28 cellular contexts compared by ENCODE assay signal in genomic region chr5:147619281-147619680, GRCh38.
DNase-seq lines count a peak whose midpoint lies in the region; ATAC-seq, FAIRE-seq and TF ChIP-seq lines count a peak whose summit lies in the region.
"Had no signal": no experiment of that assay in that cellular context is flagged by ENCODE, and none has a peak within 500 bp of the region (broad histone marks: within the 10 kb centered on the region; RNA-seq: fewer than 3 reads in every experiment).

No MANE protein-coding gene starts in this region.

- no peak overlapping the region for H3K4me3 ChIP-seq in bronchial epithelial cell (ENCODE audit: low read depth, low read length)
- H3K4me3 ChIP-seq in ascending aorta, result no peak overlapping the region

- H3K27me3 ChIP-seq in bronchial epithelial cell (ENCODE audit: control insufficient read depth, insufficient read depth, low read length), result no peaks in the 10 kb centered on the region
- no peaks in the 10 kb centered on the region for H3K27me3 ChIP-seq in ascending aorta

- H3K9me3 ChIP-seq in ascending aorta, result no peaks in the 10 kb centered on the region

- FAIRE-seq in bronchial epithelial cell (lab: Jason Lieb, UNC), result no peak
- FAIRE-seq: GM12891 had no signal

- peaks cover 13% of the 10 kb centered on the region for H3K36me3 Mint-ChIP-seq in activated CD8-positive, alpha-beta T cell treated with anti-CD3 and anti-CD28 coated beads for 36 hours (ENCODE audit: low read depth)
- H3K36me3 Mint-ChIP-seq in activated CD8-positive, alpha-beta T cell treated with anti-CD3 and anti-CD28 coated beads, Interleukin-2, amount 10 ng/mL, durations not matched to agents 7 days and 5 days (ENCODE audit: low read depth), result no peaks in the 10 kb centered on the region

- no peaks in the 10 kb centered on the region for H3K4me1 ChIP-seq in ascending aorta

- CTCF ChIA-PET in activated CD8-positive, alpha-beta T cell treated with anti-CD3 and anti-CD28 coated beads for 36 hours (lab: Charles Lee), result interaction anchor here (1.0 to 3.3 kb wide), 2 partner anchors 9 to 203 kb away, joined by 3 to 14 read pairs; no protein-coding TSS in a partner anchor
- CTCF ChIA-PET in activated CD8-positive, alpha-beta T cell treated with anti-CD3 and anti-CD28 coated beads, Interleukin-2, amount 10 ng/mL, durations not matched to agents 7 days and 5 days (lab: Charles Lee), result interaction anchor here (0.8 kb wide), 2 partner anchors 9 to 10 kb away, joined by 3 to 4 read pairs; no protein-coding TSS in a partner anchor

- peak overlapping the region; percentile 10 for H3K27ac Mint-ChIP-seq in activated CD8-positive, alpha-beta T cell treated with anti-CD3 and anti-CD28 coated beads for 36 hours
- no peak overlapping the region for H3K27ac Mint-ChIP-seq in activated CD8-positive, alpha-beta T cell treated with anti-CD3 and anti-CD28 coated beads, Interleukin-2, amount 10 ng/mL, durations not matched to agents 7 days and 5 days
- H3K27ac Mint-ChIP-seq: B cell; CD8-positive, alpha-beta T cell had no signal

- no peak overlapping the region for H3K4me3 Mint-ChIP-seq in activated CD8-positive, alpha-beta T cell treated with anti-CD3 and anti-CD28 coated beads for 36 hours
- H3K4me3 Mint-ChIP-seq in activated CD8-positive, alpha-beta T cell treated with anti-CD3 and anti-CD28 coated beads, Interleukin-2, amount 10 ng/mL, durations not matched to agents 7 days and 5 days, result no peak overlapping the region
- H3K4me3 Mint-ChIP-seq: B cell; CD8-positive, alpha-beta T cell had no signal

- H3K4me1 Mint-ChIP-seq in activated CD8-positive, alpha-beta T cell treated with anti-CD3 and anti-CD28 coated beads for 36 hours (ENCODE audit: low read depth), result peaks cover 2% of the 10 kb centered on the region
- no peaks in the 10 kb centered on the region for H3K4me1 Mint-ChIP-seq in activated CD8-positive, alpha-beta T cell treated with anti-CD3 and anti-CD28 coated beads, Interleukin-2, amount 10 ng/mL, durations not matched to agents 7 days and 5 days (ENCODE audit: low read depth)
- H3K4me1 Mint-ChIP-seq: B cell had no signal

- intact Hi-C loops in activated CD8-positive, alpha-beta T cell treated with anti-CD3 and anti-CD28 coated beads for 36 hours (cut with micrococcal nuclease), result no loop called here
- intact Hi-C loops in ascending aorta (cut with DNase I), result no loop called here

- DNase-seq in activated CD8-positive, alpha-beta T cell treated with anti-CD3 and anti-CD28 coated beads for 36 hours, result no peak
- DNase-seq in activated CD8-positive, alpha-beta T cell treated with anti-CD3 and anti-CD28 coated beads, Interleukin-2, amount 10 ng/mL, durations not matched to agents 7 days and 5 days, result no peak
- DNase-seq in bronchial epithelial cell (ENCODE audit: low read depth), result peak; percentile 52
- peak; percentile 22 for DNase-seq in iris pigment epithelial cell (ENCODE audit: low read depth)
- DNase-seq in GM10266 (ENCODE audit: extremely low spot score), result no peak
- no peak for DNase-seq in stimulated activated CD4-positive, alpha-beta T cell treated with anti-CD3 and anti-CD28 coated beads, Interleukin-4, amount 100 ng/mL, for 1 hour
- no peak for DNase-seq in ascending aorta (ENCODE audit: low spot score in 2 of 2)
- DNase-seq: CD8-positive, alpha-beta T cell; DMS 273 treated with DMSO at 0.1 percent for 48 hours; DMS79; EL; GDM1; NCI-H1092; NCI-H1417 treated with DMSO at 0.1 percent for 48 hours; NCI-H1694 treated with DMSO at 0.1 percent for 48 hours; NCI-H2081 treated with DMSO at 0.1 percent for 48 hours; NCI-H2171; NCI-H226; NCI-H510A; NCI-H69; SHP77 had no signal

- TF ChIP-seq CTCF in activated CD8-positive, alpha-beta T cell treated with anti-CD3 and anti-CD28 coated beads for 36 hours (IDR thresholded peaks at IDR 0.05), result no peak
- TF ChIP-seq CTCF in bronchial epithelial cell (IDR thresholded peaks at IDR 0.05; ENCODE audit: insufficient read depth, low read length, severe bottlenecking) (no peak), GM10266 (IDR thresholded peaks at IDR 0.05; ENCODE audit: control insufficient read depth, insufficient read depth, low read depth, missing control alignments) (no peak), ascending aorta (IDR thresholded peaks at IDR 0.05) (no peak)

- POLR2A ChIA-PET in activated CD8-positive, alpha-beta T cell treated with anti-CD3 and anti-CD28 coated beads for 36 hours (lab: Charles Lee), result no interaction called here
- POLR2A ChIA-PET in activated CD8-positive, alpha-beta T cell treated with anti-CD3 and anti-CD28 coated beads, Interleukin-2, amount 10 ng/mL, durations not matched to agents 7 days and 5 days (lab: Charles Lee), result no interaction called here

- H3K27ac ChIP-seq in ascending aorta, result no peak overlapping the region
- H3K27ac ChIP-seq: 22Rv1, C4-2B, RWPE1 had no signal

- no peaks in the 10 kb centered on the region for H3K9me3 Mint-ChIP-seq in activated CD8-positive, alpha-beta T cell treated with anti-CD3 and anti-CD28 coated beads for 36 hours
- H3K9me3 Mint-ChIP-seq in activated CD8-positive, alpha-beta T cell treated with anti-CD3 and anti-CD28 coated beads, Interleukin-2, amount 10 ng/mL, durations not matched to agents 7 days and 5 days (ENCODE audit: insufficient read depth), result no peaks in the 10 kb centered on the region
- H3K9me3 Mint-ChIP-seq: CD8-positive, alpha-beta T cell had no signal

- no peaks in the 10 kb centered on the region for H3K36me3 ChIP-seq in bronchial epithelial cell (ENCODE audit: control insufficient read depth, insufficient read depth, low read length)
- H3K36me3 ChIP-seq in ascending aorta, result no peaks in the 10 kb centered on the region

- no peaks in the 10 kb centered on the region for H3K27me3 Mint-ChIP-seq in activated CD8-positive, alpha-beta T cell treated with anti-CD3 and anti-CD28 coated beads for 36 hours
- H3K27me3 Mint-ChIP-seq in activated CD8-positive, alpha-beta T cell treated with anti-CD3 and anti-CD28 coated beads, Interleukin-2, amount 10 ng/mL, durations not matched to agents 7 days and 5 days (ENCODE audit: low read depth), result no peaks in the 10 kb centered on the region
- H3K27me3 Mint-ChIP-seq: B cell had no signal

- no peak for ATAC-seq in activated CD8-positive, alpha-beta T cell treated with anti-CD3 and anti-CD28 coated beads for 36 hours
- ATAC-seq in activated CD8-positive, alpha-beta T cell treated with anti-CD3 and anti-CD28 coated beads, Interleukin-2, amount 10 ng/mL, durations not matched to agents 7 days and 5 days, result no peak
- ATAC-seq: CD8-positive, alpha-beta T cell; HCT116; Panc1 had no signal

Comparison
In these comparisons a context has a peak if more than half of its experiments do, and no peak if none do; other contexts are left out.
1. DNase-seq: peak in bronchial epithelial cell (single experiment) and iris pigment epithelial cell (single experiment); none in activated CD8-positive, alpha-beta T cell treated with anti-CD3 and anti-CD28 coated beads for 36 hours (single experiment), activated CD8-positive, alpha-beta T cell treated with anti-CD3 and anti-CD28 coated beads, Interleukin-2, amount 10 ng/mL, durations not matched to agents 7 days and 5 days (single experiment), GM10266 (single experiment), stimulated activated CD4-positive, alpha-beta T cell treated with anti-CD3 and anti-CD28 coated beads, Interleukin-4, amount 100 ng/mL, for 1 hour (single experiment) and ascending aorta (0 of 2).